Comparison of ENCODE assay signal across 8 cellular contexts in the genomic region with DNA sequence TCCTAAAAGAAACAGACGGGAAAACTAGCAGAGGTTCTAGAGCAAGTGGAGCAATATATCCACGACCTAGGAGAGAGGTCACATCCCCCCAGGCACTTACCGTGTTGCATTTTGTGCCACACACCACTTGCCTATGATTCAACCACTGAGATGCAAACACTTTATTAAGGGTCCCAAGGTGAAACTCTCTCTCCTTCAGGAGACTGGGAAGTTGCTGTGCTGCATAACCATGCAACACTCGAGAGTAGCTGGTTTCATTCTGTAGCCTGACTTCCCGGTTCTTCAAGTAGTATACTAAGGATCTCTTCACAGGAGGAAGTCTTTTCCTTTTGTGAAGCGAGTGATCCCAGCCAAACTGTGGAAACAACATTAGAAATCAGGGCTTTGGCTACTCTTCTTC. TPM values are rescaled to one million over a fixed set of nuclear protein-coding genes. Genes with fewer than 3 reads are reported as not detected.
DNase-seq lines count a peak whose midpoint lies in the region; ATAC-seq and TF ChIP-seq lines count a peak whose summit lies in the region.

No MANE protein-coding gene starts in this region.

- no peaks in the 10 kb centered on the region for H3K9me3 Mint-ChIP-seq in activated CD8-positive, alpha-beta memory T cell treated with anti-CD3 and anti-CD28 coated beads, Interleukin-2, amount 10 ng/mL, durations not matched to agents 7 days and 5 days (ENCODE audit: low read depth)
- no peaks in the 10 kb centered on the region for H3K9me3 Mint-ChIP-seq in activated CD4-positive, alpha-beta memory T cell treated with anti-CD3 and anti-CD28 coated beads for 36 hours
- no peaks in the 10 kb centered on the region for H3K9me3 Mint-ChIP-seq in immature natural killer cell

- peak overlapping the region; percentile 99 for H3K4me3 Mint-ChIP-seq in activated CD8-positive, alpha-beta memory T cell treated with anti-CD3 and anti-CD28 coated beads, Interleukin-2, amount 10 ng/mL, durations not matched to agents 7 days and 5 days
- peak overlapping the region; percentile 98 for H3K4me3 Mint-ChIP-seq in activated CD4-positive, alpha-beta memory T cell treated with anti-CD3 and anti-CD28 coated beads for 36 hours
- peak overlapping the region; percentile 95 to 100 (median 99) for H3K4me3 Mint-ChIP-seq in immature natural killer cell

- no peaks in the 10 kb centered on the region for H3K27me3 Mint-ChIP-seq in activated CD8-positive, alpha-beta memory T cell treated with anti-CD3 and anti-CD28 coated beads, Interleukin-2, amount 10 ng/mL, durations not matched to agents 7 days and 5 days
- no peaks in the 10 kb centered on the region for H3K27me3 Mint-ChIP-seq in activated CD4-positive, alpha-beta memory T cell treated with anti-CD3 and anti-CD28 coated beads for 36 hours
- H3K27me3 Mint-ChIP-seq in immature natural killer cell (ENCODE audit: low read depth in 3 of 3), result peaks cover 3 to 19% (median 5%) of the 10 kb centered on the region in 3 donors

- TF ChIP-seq EP300 in suprapubic skin (IDR thresholded peaks at IDR 0.05), result no peak

- peak overlapping the region; percentile 96 for H3K27ac Mint-ChIP-seq in activated CD8-positive, alpha-beta memory T cell treated with anti-CD3 and anti-CD28 coated beads, Interleukin-2, amount 10 ng/mL, durations not matched to agents 7 days and 5 days
- peak overlapping the region; percentile 94 for H3K27ac Mint-ChIP-seq in activated CD4-positive, alpha-beta memory T cell treated with anti-CD3 and anti-CD28 coated beads for 36 hours
- peak overlapping the region; percentile 96 to 99 (median 98) for H3K27ac Mint-ChIP-seq in immature natural killer cell

- POLR2A ChIA-PET in activated CD4-positive, alpha-beta memory T cell treated with anti-CD3 and anti-CD28 coated beads for 36 hours (lab: Charles Lee), result interaction anchor here (1.1 to 1.3 kb wide), 2 partner anchors 54 kb away, joined by 3 to 5 read pairs; a partner anchor contains a TSS

- H3K9me3 ChIP-seq in suprapubic skin, result no peaks in the 10 kb centered on the region

- H3K36me3 Mint-ChIP-seq in activated CD8-positive, alpha-beta memory T cell treated with anti-CD3 and anti-CD28 coated beads, Interleukin-2, amount 10 ng/mL, durations not matched to agents 7 days and 5 days, result peaks cover 40% of the 10 kb centered on the region
- peaks cover 32% of the 10 kb centered on the region for H3K36me3 Mint-ChIP-seq in activated CD4-positive, alpha-beta memory T cell treated with anti-CD3 and anti-CD28 coated beads for 36 hours
- H3K36me3 Mint-ChIP-seq in immature natural killer cell, result peaks cover 0 to 16% (median 9%) of the 10 kb centered on the region in 3 donors

- H3K4me1 Mint-ChIP-seq in activated CD8-positive, alpha-beta memory T cell treated with anti-CD3 and anti-CD28 coated beads, Interleukin-2, amount 10 ng/mL, durations not matched to agents 7 days and 5 days, result peaks cover 42% of the 10 kb centered on the region
- H3K4me1 Mint-ChIP-seq in activated CD4-positive, alpha-beta memory T cell treated with anti-CD3 and anti-CD28 coated beads for 36 hours (ENCODE audit: low read depth), result peaks cover 41% of the 10 kb centered on the region
- H3K4me1 Mint-ChIP-seq in immature natural killer cell, result peaks cover 54 to 67% of the 10 kb centered on the region in 2 donors

- no peak for DNase-seq in activated CD8-positive, alpha-beta memory T cell treated with anti-CD3 and anti-CD28 coated beads, Interleukin-2, amount 10 ng/mL, durations not matched to agents 7 days and 5 days
- DNase-seq in activated CD8-positive, alpha-beta memory T cell treated with anti-CD3 and anti-CD28 coated beads for 24 hours, result no peak
- DNase-seq in activated CD4-positive, alpha-beta memory T cell treated with anti-CD3 and anti-CD28 coated beads for 36 hours, result no peak
- DNase-seq in immature natural killer cell (no peak), suprapubic skin (ENCODE audit: low spot score in 2 of 2) (no peak), nucleus accumbens (lab: John Stamatoyannopoulos, UW) (no peak), hepatic stellate cell (ENCODE audit: low spot score) (no peak), GM19238 (ENCODE audit: insufficient read length, low spot score) (no peak)

- intact Hi-C loops in activated CD4-positive, alpha-beta memory T cell treated with anti-CD3 and anti-CD28 coated beads for 36 hours (cut with micrococcal nuclease), result loop anchor here (5.0 kb wide), 1 partner anchor 308 kb away; a partner anchor contains a TSS

- H3K4me3 ChIP-seq in suprapubic skin, result peak overlapping the region; percentile 93

- peaks cover 10% of the 10 kb centered on the region for H3K36me3 ChIP-seq in suprapubic skin

- peak overlapping the region; percentile 90 for H3K27ac ChIP-seq in suprapubic skin

- 21% methylated on average over 5 of the region's 6 CpGs for WGBS in suprapubic skin

- TF ChIP-seq POLR2A in suprapubic skin (IDR thresholded peaks at IDR 0.05), result no peak

- TF ChIP-seq CTCF in suprapubic skin (IDR thresholded peaks at IDR 0.05), result no peak

- no peaks in the 10 kb centered on the region for H3K27me3 ChIP-seq in suprapubic skin

- ATAC-seq in activated CD8-positive, alpha-beta memory T cell treated with anti-CD3 and anti-CD28 coated beads, Interleukin-2, amount 10 ng/mL, durations not matched to agents 7 days and 5 days, result no peak

- peaks cover 32% of the 10 kb centered on the region for H3K4me1 ChIP-seq in suprapubic skin

- CTCF ChIA-PET in activated CD8-positive, alpha-beta memory T cell treated with anti-CD3 and anti-CD28 coated beads, Interleukin-2, amount 10 ng/mL, durations not matched to agents 7 days and 5 days (lab: Charles Lee), result no interaction called here
- CTCF ChIA-PET in activated CD4-positive, alpha-beta memory T cell treated with anti-CD3 and anti-CD28 coated beads for 36 hours (lab: Charles Lee), result interaction anchor here (0.9 to 1.9 kb wide), 3 partner anchors 50 to 128 kb away, joined by 3 to 9 read pairs (median 3); no protein-coding TSS in a partner anchor

RNA-seq across cellular contexts. Expression of a gene that starts 1.6 kb away (rescaled TPM):
- total RNA-seq in activated CD8-positive, alpha-beta memory T cell treated with anti-CD3 and anti-CD28 coated beads, Interleukin-2, amount 10 ng/mL, durations not matched to agents 7 days and 5 days, result 10 to 100 TPM; 48.4 to 58.9 TPM
- total RNA-seq in activated CD4-positive, alpha-beta memory T cell treated with anti-CD3 and anti-CD28 coated beads for 36 hours, result 10 to 100 TPM; 32.5 to 35.4 TPM
- 10 to 100 TPM; 11.3 to 25.0 (median 21.9) TPM for polyA plus RNA-seq in immature natural killer cell
- total RNA-seq in suprapubic skin, result 10 to 100 TPM; 21.8 to 31.3 (median 28.8) TPM

RNA-seq across cellular contexts. Expression of a gene that starts 53.9 kb away (rescaled TPM):
- 10 to 100 TPM; 36.3 to 41.0 TPM for total RNA-seq in activated CD8-positive, alpha-beta memory T cell treated with anti-CD3 and anti-CD28 coated beads, Interleukin-2, amount 10 ng/mL, durations not matched to agents 7 days and 5 days
- 10 to 100 TPM; 30.5 to 32.0 TPM for total RNA-seq in activated CD4-positive, alpha-beta memory T cell treated with anti-CD3 and anti-CD28 coated beads for 36 hours
- 10 to 100 TPM; 37.8 to 44.7 (median 43.5) TPM for polyA plus RNA-seq in immature natural killer cell
- total RNA-seq in suprapubic skin, result 10 to 100 TPM; 42.2 to 63.3 (median 51.9) TPM
